Comparison of ENCODE assay signal across 1 cellular context in genomic region chr6:110628330-110628729, GRCh38.
TF ChIP-seq lines count a peak whose summit lies in the region.

No MANE protein-coding gene starts in this region.

TF ChIP-seq in SK-N-SH treated with all-trans-retinoic acid at 6 μM for 48 hours, 23 proteins besides CTCF, POLR2A, EP300 and RAD21 (continued from another document):
- TF ChIP-seq PATZ1 (CRISPR knock-in tag; IDR thresholded peaks at IDR 0.05; ENCODE audit: borderline replicate concordance) (no peak), ISL1 (CRISPR knock-in tag; IDR thresholded peaks at IDR 0.05) (no peak)
